In genomic region chr11:3855808-3856491, GRCh38 we compare ENCODE assay signal across 1 cellular context.
TF ChIP-seq lines count a peak whose summit lies in the region.

No MANE protein-coding gene starts in this region.

TF ChIP-seq in K562, 482 proteins besides CTCF, POLR2A, EP300 and RAD21 (continues in another document):
- TF ChIP-seq RREB1 (CRISPR knock-in tag; IDR thresholded peaks at IDR 0.05) (no peak; the same call in 1 of the 2 replicates), ARNT (IDR thresholded peaks at IDR 0.05) (no peak), HNRNPLL (IDR thresholded peaks at IDR 0.05; ENCODE audit: low read depth, low read length, poor library complexity, severe bottlenecking) (no peak), CREB1 (IDR thresholded peaks at IDR 0.05) (no peak), CREB1 (CRISPR knock-in tag; IDR thresholded peaks at IDR 0.05) (no peak), ZNF282 (CRISPR knock-in tag; IDR thresholded peaks at IDR 0.05) (no peak), POU5F1 (IDR thresholded peaks at IDR 0.05; ENCODE audit: borderline replicate concordance, low read depth, low read length, partially characterized antibody) (no peak), MLX (CRISPR knock-in tag; conservative IDR thresholded peaks at IDR 0.05) (no peak), GMEB1 (CRISPR knock-in tag; IDR thresholded peaks at IDR 0.05) (no peak), NCOA2 (IDR thresholded peaks at IDR 0.05; ENCODE audit: partially characterized antibody in 2 of 2) (no peak), STAG1 (CRISPR knock-in tag; IDR thresholded peaks at IDR 0.05; ENCODE audit: borderline replicate concordance) (no peak), ETS2 (tag; IDR thresholded peaks at IDR 0.05; ENCODE audit: borderline replicate concordance, poor library complexity, severe bottlenecking) (no peak), GABPB1 (CRISPR knock-in tag; IDR thresholded peaks at IDR 0.05) (no peak), ZNF280B (CRISPR knock-in tag; IDR thresholded peaks at IDR 0.05) (no peak), ZNF124 (CRISPR knock-in tag; IDR thresholded peaks at IDR 0.05) (no peak), MAX (CRISPR knock-in tag; IDR thresholded peaks at IDR 0.05) (peak; percentile 36; the same call in 1 of the 2 replicates), CHD2 (IDR thresholded peaks at IDR 0.05; ENCODE audit: low read depth, low read length) (no peak), SP1 (CRISPR knock-in tag; IDR thresholded peaks at IDR 0.05) (no peak), NUFIP1 (IDR thresholded peaks at IDR 0.05; ENCODE audit: partially characterized antibody) (no peak), RBFOX2 (IDR thresholded peaks at IDR 0.05; ENCODE audit: low read depth, low read length) (peak; percentile 10), ZNF444 (CRISPR knock-in tag; IDR thresholded peaks at IDR 0.05) (no peak), ETV5 (CRISPR knock-in tag; IDR thresholded peaks at IDR 0.05; ENCODE audit: low read depth) (peak; percentile 34; the same call in 1 of the 2 replicates), PBX2 (CRISPR knock-in tag; IDR thresholded peaks at IDR 0.05; ENCODE audit: low read depth) (no peak), PBX2 (tag; conservative IDR thresholded peaks at IDR 0.05; ENCODE audit: low read depth) (no peak), NONO (IDR thresholded peaks at IDR 0.05; ENCODE audit: low read depth in 2 of 2, low read length in 1 of 2) (no peak), HMG20A (CRISPR knock-in tag; conservative IDR thresholded peaks at IDR 0.05) (no peak), TAF1 (IDR thresholded peaks at IDR 0.05; ENCODE audit: control insufficient read depth, extremely low read depth, insufficient read depth, low read length, severe bottlenecking) (no peak), ZNF175 (CRISPR knock-in tag; IDR thresholded peaks at IDR 0.05; ENCODE audit: low read depth) (no peak), ZNF609 (CRISPR knock-in tag; IDR thresholded peaks at IDR 0.05; ENCODE audit: borderline replicate concordance) (no peak), STAT5B (CRISPR knock-in tag; IDR thresholded peaks at IDR 0.05) (no peak), ZBTB7A (IDR thresholded peaks at IDR 0.05; ENCODE audit: borderline replicate concordance, control insufficient read depth, low read depth, low read length) (no peak), ZNF445 (CRISPR knock-in tag; IDR thresholded peaks at IDR 0.05; ENCODE audit: low read depth) (no peak), NCOA6 (IDR thresholded peaks at IDR 0.05) (no peak), MCM7 (IDR thresholded peaks at IDR 0.05) (no peak), TEAD2 (tag; IDR thresholded peaks at IDR 0.05) (no peak)
- TF ChIP-seq, protein P1, sequence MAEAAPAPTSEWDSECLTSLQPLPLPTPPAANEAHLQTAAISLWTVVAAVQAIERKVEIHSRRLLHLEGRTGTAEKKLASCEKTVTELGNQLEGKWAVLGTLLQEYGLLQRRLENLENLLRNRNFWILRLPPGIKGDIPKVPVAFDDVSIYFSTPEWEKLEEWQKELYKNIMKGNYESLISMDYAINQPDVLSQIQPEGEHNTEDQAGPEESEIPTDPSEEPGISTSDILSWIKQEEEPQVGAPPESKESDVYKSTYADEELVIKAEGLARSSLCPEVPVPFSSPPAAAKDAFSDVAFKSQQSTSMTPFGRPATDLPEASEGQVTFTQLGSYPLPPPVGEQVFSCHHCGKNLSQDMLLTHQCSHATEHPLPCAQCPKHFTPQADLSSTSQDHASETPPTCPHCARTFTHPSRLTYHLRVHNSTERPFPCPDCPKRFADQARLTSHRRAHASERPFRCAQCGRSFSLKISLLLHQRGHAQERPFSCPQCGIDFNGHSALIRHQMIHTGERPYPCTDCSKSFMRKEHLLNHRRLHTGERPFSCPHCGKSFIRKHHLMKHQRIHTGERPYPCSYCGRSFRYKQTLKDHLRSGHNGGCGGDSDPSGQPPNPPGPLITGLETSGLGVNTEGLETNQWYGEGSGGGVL (CRISPR knock-in tag; IDR thresholded peaks at IDR 0.05): no peak
- TF ChIP-seq, protein P2, sequence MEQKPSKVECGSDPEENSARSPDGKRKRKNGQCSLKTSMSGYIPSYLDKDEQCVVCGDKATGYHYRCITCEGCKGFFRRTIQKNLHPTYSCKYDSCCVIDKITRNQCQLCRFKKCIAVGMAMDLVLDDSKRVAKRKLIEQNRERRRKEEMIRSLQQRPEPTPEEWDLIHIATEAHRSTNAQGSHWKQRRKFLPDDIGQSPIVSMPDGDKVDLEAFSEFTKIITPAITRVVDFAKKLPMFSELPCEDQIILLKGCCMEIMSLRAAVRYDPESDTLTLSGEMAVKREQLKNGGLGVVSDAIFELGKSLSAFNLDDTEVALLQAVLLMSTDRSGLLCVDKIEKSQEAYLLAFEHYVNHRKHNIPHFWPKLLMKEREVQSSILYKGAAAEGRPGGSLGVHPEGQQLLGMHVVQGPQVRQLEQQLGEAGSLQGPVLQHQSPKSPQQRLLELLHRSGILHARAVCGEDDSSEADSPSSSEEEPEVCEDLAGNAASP (IDR thresholded peaks at IDR 0.05): no peak
